16 cellular contexts compared by ENCODE assay signal in the genomic region with DNA sequence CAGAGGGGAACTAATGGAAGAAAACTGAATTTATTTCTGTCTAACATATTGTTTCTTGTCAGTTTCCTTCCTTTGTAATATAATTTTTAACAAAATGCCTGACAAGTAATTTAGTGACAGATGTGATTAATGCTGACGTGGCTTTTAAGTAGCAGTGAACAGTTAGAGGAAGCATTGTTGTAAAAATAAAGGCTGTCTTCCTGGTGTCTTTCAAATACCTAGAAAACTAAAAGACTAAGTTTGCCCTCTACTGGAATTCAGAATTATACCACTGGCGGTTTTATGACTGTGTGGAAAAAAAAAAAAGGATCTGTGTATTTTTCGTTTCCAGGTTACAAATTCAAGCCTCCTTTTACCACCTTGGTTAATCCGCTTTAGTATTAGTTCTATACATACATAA.
A peak's percentile ranks its signal among the peaks of the same experiment; 100 is the strongest.
DNase-seq lines count a peak whose midpoint lies in the region; ATAC-seq and TF ChIP-seq lines count a peak whose summit lies in the region.
"Had no signal": no experiment of that assay in that cellular context is flagged by ENCODE, and none has a peak within 500 bp of the region (broad histone marks: within the 10 kb centered on the region; RNA-seq: fewer than 3 reads in every experiment).

No MANE protein-coding gene starts in this region.

- H3K4me3 ChIP-seq in endocrine pancreas (ENCODE audit: control insufficient read depth, insufficient read depth, low read length) (peak overlapping the region; percentile 76), retinal pigment epithelial cell (ENCODE audit: low read length) (no peak overlapping the region)
- H3K4me3 ChIP-seq: lower lobe of right lung, stomach had no signal

- H3K36me3 ChIP-seq in endocrine pancreas (ENCODE audit: control insufficient read depth, insufficient read depth, low read length), result no peaks in the 10 kb centered on the region
- H3K36me3 ChIP-seq: lower lobe of right lung, stomach had no signal

- H3K9me3 ChIP-seq in endocrine pancreas (ENCODE audit: control insufficient read depth, low read length), result no peaks in the 10 kb centered on the region
- H3K9me3 ChIP-seq: lower lobe of right lung, stomach had no signal

- ATAC-seq in HG03520 (IDR thresholded peaks at IDR 0.05; ENCODE audit: unreplicated experiment), result no peak
- ATAC-seq: activated naive CD8-positive, alpha-beta T cell treated with anti-CD3 and anti-CD28 coated beads, Interleukin-2, amount 50 U/mL, for 24 hours; lower lobe of right lung had no signal

- H3K9ac ChIP-seq in endocrine pancreas (ENCODE audit: control insufficient read depth, insufficient read depth, low read length), result no peak overlapping the region
- H3K9ac ChIP-seq: parathyroid adenoma had no signal

- DNase-seq in NCI-H2029 treated with DMSO at 0.1 percent for 48 hours (lab: John Stamatoyannopoulos, UW) (peak; percentile 10), NCI-H2029 (lab: John Stamatoyannopoulos, UW) (no peak), NCI-H2081 (lab: John Stamatoyannopoulos, UW) (peak; percentile 26 to 47), retinal pigment epithelial cell (ENCODE audit: low read depth) (no peak), HUDEP-2 (lab: John Stamatoyannopoulos, UW; ENCODE audit: unreplicated experiment in 76 of 76) (no peak)
- no peak for DNase-seq in activated naive CD4-positive, alpha-beta T cell treated with Interleukin-2 at 50 U/mL for 16 hours
- DNase-seq: 8988T; activated naive CD8-positive, alpha-beta T cell treated with anti-CD3 and anti-CD28 coated beads, Interleukin-2, amount 50 U/mL, for 24 hours; H9; lower lobe of right lung; NCI-H748 treated with DMSO at 0.1 percent for 48 hours; stimulated activated CD4-positive, alpha-beta T cell treated with anti-CD3 and anti-CD28 coated beads, Interleukin-4, amount 100 ng/mL, for 1 hour; stomach had no signal

- peak; percentile 11 for TF ChIP-seq CTCF in retinal pigment epithelial cell (conservative IDR thresholded peaks at IDR 0.05; ENCODE audit: low read depth, low read length)

- peaks cover 29% of the 10 kb centered on the region for H3K4me1 ChIP-seq in endocrine pancreas (ENCODE audit: control insufficient read depth, insufficient read depth, low read length)
- H3K4me1 ChIP-seq: lower lobe of right lung, parathyroid adenoma had no signal

- H3K27me3 ChIP-seq in endocrine pancreas (ENCODE audit: control insufficient read depth, insufficient read depth, low read length), result no peaks in the 10 kb centered on the region
- H3K27me3 ChIP-seq: stomach had no signal

Comparison
In these comparisons a context has a peak if more than half of its experiments do, and no peak if none do; other contexts are left out.
1. DNase-seq: peak in NCI-H2029 treated with DMSO at 0.1 percent for 48 hours (single experiment) and NCI-H2081 (2 of 2); none in NCI-H2029 (single experiment), retinal pigment epithelial cell (single experiment), HUDEP-2 (0 of 76) and activated naive CD4-positive, alpha-beta T cell treated with Interleukin-2 at 50 U/mL for 16 hours (single experiment).